28 cellular contexts compared by ENCODE assay signal in the genomic region with DNA sequence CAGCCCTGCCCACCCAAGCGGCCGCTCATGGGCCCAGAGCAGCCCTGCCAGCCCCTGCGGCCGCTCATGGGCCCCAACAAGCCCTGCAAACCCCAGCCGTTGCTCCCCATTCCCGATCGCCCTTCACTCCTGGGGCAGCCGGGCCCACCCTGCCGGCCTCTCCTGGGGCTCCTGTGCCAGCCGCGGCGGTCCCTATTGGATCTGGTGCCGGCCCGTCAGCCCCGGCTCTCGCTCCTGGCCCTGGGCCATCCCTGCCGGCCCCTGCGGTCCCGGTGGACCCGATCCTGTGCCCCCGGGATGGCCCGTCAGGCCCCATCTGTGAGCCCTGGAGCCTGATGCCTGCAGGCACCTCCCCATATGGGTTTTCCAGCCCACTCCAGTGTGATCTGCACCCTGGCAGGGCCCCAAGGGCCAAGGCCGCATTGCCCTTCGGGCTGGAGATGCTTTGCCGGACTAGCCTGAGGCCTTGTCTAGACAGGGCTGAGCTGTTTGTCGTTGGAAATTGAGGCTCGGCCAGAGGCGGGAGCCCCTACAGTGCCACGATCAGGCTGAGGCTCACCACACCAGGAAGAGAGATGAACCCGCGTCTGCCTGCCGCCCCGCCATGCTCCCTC.
"Had no signal": no experiment of that assay in that cellular context is flagged by ENCODE, and none has a peak within 500 bp of the region (broad histone marks: within the 10 kb centered on the region; RNA-seq: fewer than 3 reads in every experiment).

No MANE protein-coding gene starts in this region.

- H3K27ac ChIP-seq: colonic mucosa, esophagus muscularis mucosa, foreskin keratinocyte, gastroesophageal sphincter, left lung, lower lobe of right lung, ovary, psoas muscle, tibial artery had no signal

- H3K9me3 Mint-ChIP-seq: dendritic cell treated with granulocyte-macrophage colony-stimulating factor and Interleukin-4, amounts not matched to agents 40 ng/mL and 50 ng/mL, for 4 days; memory B cell; natural killer cell; stimulated activated naive CD8-positive, alpha-beta T cell treated with anti-CD3 and anti-CD28 coated beads, Interleukin-15, amount 100 ng/mL, for 72 hours; type B pancreatic cell had no signal

- H3K27ac Mint-ChIP-seq: dendritic cell treated with granulocyte-macrophage colony-stimulating factor and Interleukin-4, amounts not matched to agents 40 ng/mL and 50 ng/mL, for 4 days; endodermal cell; memory B cell; natural killer cell; type B pancreatic cell had no signal

- H3K27me3 Mint-ChIP-seq: memory B cell; stimulated activated naive CD8-positive, alpha-beta T cell treated with anti-CD3 and anti-CD28 coated beads, Interleukin-15, amount 100 ng/mL, for 72 hours; type B pancreatic cell had no signal

- H3K4me3 ChIP-seq: colonic mucosa, esophagus muscularis mucosa, gastroesophageal sphincter, heart left ventricle, left lung, lower lobe of right lung, ovary, psoas muscle, smooth muscle cell, tibial artery had no signal

- DNase-seq: colonic mucosa; effector CD8-positive, alpha-beta T cell; endodermal cell; foreskin keratinocyte; hippocampal formation; left cardiac atrium; left lung; lower lobe of right lung; natural killer cell; occipital lobe; psoas muscle; stimulated activated CD4-positive, alpha-beta T cell treated with anti-CD3 and anti-CD28 coated beads, Interleukin-12 subunit alpha, Interleukin-12 subunit beta, amount 100 ng/mL, for 4 hours; stimulated activated CD4-positive, alpha-beta T cell treated with anti-CD3 and anti-CD28 coated beads, Interleukin-1b, Interleukin-23, amount 100 ng/mL, for 48 hours; stimulated activated CD4-positive, alpha-beta T cell treated with anti-CD3 and anti-CD28 coated beads, Interleukin-4, amount 100 ng/mL, for 1 hour; stimulated activated CD8-positive, alpha-beta memory T cell treated with anti-CD3 and anti-CD28 coated beads, Interleukin-4, amount 100 ng/mL, for 48 hours; stimulated activated naive CD4-positive, alpha-beta T cell; stimulated activated naive CD8-positive, alpha-beta T cell treated with anti-CD3 and anti-CD28 coated beads, Interleukin-15, amount 100 ng/mL, for 72 hours; tibial artery had no signal

- FAIRE-seq: islet of Langerhans had no signal

- H3K27me3 ChIP-seq: colonic mucosa, esophagus muscularis mucosa, foreskin keratinocyte, gastroesophageal sphincter, heart left ventricle, left lung, ovary, tibial artery had no signal

- H3K4me3 Mint-ChIP-seq: dendritic cell treated with granulocyte-macrophage colony-stimulating factor and Interleukin-4, amounts not matched to agents 40 ng/mL and 50 ng/mL, for 4 days; endodermal cell; memory B cell; natural killer cell; stimulated activated naive CD8-positive, alpha-beta T cell treated with anti-CD3 and anti-CD28 coated beads, Interleukin-15, amount 100 ng/mL, for 72 hours; type B pancreatic cell had no signal

- H3K4me1 ChIP-seq: foreskin keratinocyte had no signal

- H3K36me3 ChIP-seq: colonic mucosa, ovary had no signal

- H3K4me2 ChIP-seq: smooth muscle cell had no signal

- H3K36me3 Mint-ChIP-seq: natural killer cell had no signal

- ATAC-seq: foreskin keratinocyte; gastroesophageal sphincter; left cardiac atrium; left lung; natural killer cell; psoas muscle; sciatic nerve; stimulated activated naive CD8-positive, alpha-beta T cell treated with anti-CD3 and anti-CD28 coated beads, Interleukin-15, amount 100 ng/mL, for 72 hours had no signal

- H3K9me3 ChIP-seq: colonic mucosa, gastroesophageal sphincter, left lung, lower lobe of right lung, ovary, psoas muscle, tibial artery had no signal
